ENCODE assay signal across 19 cellular contexts in genomic region chr17:51078009-51078592, GRCh38. TPM values are rescaled to one million over a fixed set of nuclear protein-coding genes. Genes with fewer than 3 reads are reported as not detected.
DNase-seq lines count a peak whose midpoint lies in the region; ATAC-seq, FAIRE-seq and TF ChIP-seq lines count a peak whose summit lies in the region.
"Had no signal": no experiment of that assay in that cellular context is flagged by ENCODE, and none has a peak within 500 bp of the region (broad histone marks: within the 10 kb centered on the region; RNA-seq: fewer than 3 reads in every experiment).

No MANE protein-coding gene starts in this region.

- no peak overlapping the region for H3K27ac ChIP-seq in A673 (ENCODE audit: low read depth, low read length, poor library complexity, severe bottlenecking)
- no peak overlapping the region for H3K27ac ChIP-seq in GM12878 (ENCODE audit: control insufficient read depth, insufficient read depth)
- peak overlapping the region; percentile 64 to 88 (median 81) for H3K27ac ChIP-seq in gastrocnemius medialis
- no peak overlapping the region for H3K27ac ChIP-seq in tibial artery
- H3K27ac ChIP-seq: A549, BLaER1 had no signal

- H3K36me3 ChIP-seq in A673 (ENCODE audit: insufficient read depth, low read length, poor library complexity, severe bottlenecking) (peaks cover 19% of the 10 kb centered on the region), GM12878 (ENCODE audit: control insufficient read depth in 2 of 2, insufficient read depth in 2 of 2, low read length in 1 of 2) (peaks cover 0 to 4% of the 10 kb centered on the region in 2 experiments; a peak in 3 of 4 replicates), gastrocnemius medialis (peaks cover 0 to 3% of the 10 kb centered on the region in 2 donors), tibial artery (peaks cover 10 to 40% (median 19%) of the 10 kb centered on the region in 3 donors)

- no peaks in the 10 kb centered on the region; the same call in 1 of the 2 replicates for H3K79me2 ChIP-seq in GM12878 (ENCODE audit: control insufficient read depth, insufficient read depth, low read length)

- H3K9me3 ChIP-seq in A673 (ENCODE audit: low read depth, low read length, poor library complexity, severe bottlenecking) (no peaks in the 10 kb centered on the region), GM12878 (replicated peaks; ENCODE audit: control insufficient read depth, insufficient read depth, low read length) (no peaks in the 10 kb centered on the region), gastrocnemius medialis (no peaks in the 10 kb centered on the region), tibial artery (no peaks in the 10 kb centered on the region)
- H3K9me3 ChIP-seq: A549, BLaER1 had no signal

- TF ChIP-seq CTCF in A673 (conservative IDR thresholded peaks at IDR 0.05; ENCODE audit: low read depth, low read length), result no peak
- no peak for TF ChIP-seq CTCF in GM12878 (IDR thresholded peaks at IDR 0.05 in 2 of 3, conservative IDR thresholded peaks at IDR 0.05 in 1 of 3; ENCODE audit: control insufficient read depth in 2 of 3, extremely low read depth in 1 of 3, insufficient read depth in 1 of 3, low read depth in 3 of 3, low read length in 3 of 3)
- TF ChIP-seq CTCF in gastrocnemius medialis (IDR thresholded peaks at IDR 0.05 in 4 of 5, conservative IDR thresholded peaks at IDR 0.05 in 1 of 5), result no peak
- TF ChIP-seq CTCF in tibial artery (IDR thresholded peaks at IDR 0.05), result no peak

- POLR2A ChIA-PET in A673 (lab: Charles Lee; ENCODE audit: low non-redundant PET) (no interaction called here), GM12878 (lab: Charles Lee) (no interaction called here)

- RAD21 ChIA-PET in GM12878 (lab: Charles Lee; ENCODE audit: unreplicated experiment), result no interaction called here

- intact Hi-C loops in A673 (cut with micrococcal nuclease; ENCODE audit: unreplicated experiment) (no loop called here), GM12878 (cut with micrococcal nuclease; ENCODE audit: unreplicated experiment) (no loop called here), gastrocnemius medialis (cut with DNase I; ENCODE audit: low total_unique reads) (loop anchor here (5.0 kb wide), 1 partner anchor 39 kb away; no protein-coding TSS in a partner anchor), tibial artery (cut with DNase I; ENCODE audit: low total_unique reads) (no loop called here)

- H3K4me3 ChIP-seq in A673 (ENCODE audit: low read depth, low read length, poor library complexity, severe bottlenecking) (no peak overlapping the region), GM12878 (no peak overlapping the region), gastrocnemius medialis (peak overlapping the region in 2 of 4 donors; percentile 1 to 11), tibial artery (no peak overlapping the region)
- H3K4me3 ChIP-seq: A549, BLaER1 had no signal

- SMC1A ChIA-PET in GM12878 (lab: Charles Lee; ENCODE audit: uncharacterized antibody, unreplicated experiment), result interaction anchor here (0.6 to 1.4 kb wide), 3 partner anchors 10 to 14 kb away, joined by 3 to 4 read pairs (median 4); no protein-coding TSS in a partner anchor

- no peak overlapping the region for H3K4me2 ChIP-seq in GM12878 (ENCODE audit: control insufficient read depth, insufficient read depth)
- H3K4me2 ChIP-seq: BLaER1 had no signal

- no peak for TF ChIP-seq RAD21 in GM12878 (IDR thresholded peaks at IDR 0.05; ENCODE audit: insufficient read depth, low read depth, low read length)

- TF ChIP-seq EP300 in GM12878 (IDR thresholded peaks at IDR 0.05; ENCODE audit: borderline replicate concordance in 1 of 2, control insufficient read depth in 1 of 2, low read depth in 2 of 2, low read length in 2 of 2), result no peak

- no peaks in the 10 kb centered on the region for H4K20me1 ChIP-seq in GM12878 (ENCODE audit: control insufficient read depth, insufficient read depth)

- DNase-seq in A673 (ENCODE audit: low spot score) (no peak), DMS79 treated with DMSO at 0.1 percent for 48 hours (lab: John Stamatoyannopoulos, UW) (peak; percentile 70), GM12878 (ENCODE audit: low read depth, low spot score) (no peak), gastrocnemius medialis (peak; percentile 33 to 71), KBM-7 (no peak), NCI-H1092 (lab: John Stamatoyannopoulos, UW) (no peak), tibial artery (no peak)
- DNase-seq: CD8-positive, alpha-beta T cell; NCI-H1105; NCI-H2081 treated with DMSO at 0.1 percent for 48 hours; NCI-H510A; NCI-H82; RPMI8226; SIG-M5 had no signal

- WGBS in GM12878 (ENCODE audit: insufficient coverage, insufficient replicate concordance, low lambda C conversion rate, missing lambda C conversion rate), result over 99% methylated on average over 5 of the region's 5 CpGs

- no peak overlapping the region for H3K9ac ChIP-seq in GM12878 (ENCODE audit: control insufficient read depth, insufficient read depth, low read length)
- H3K9ac ChIP-seq: BLaER1 had no signal

- no peak overlapping the region for H2AFZ ChIP-seq in GM12878 (ENCODE audit: control insufficient read depth, low read depth, low read length)

- H3K27me3 ChIP-seq in A673 (replicated peaks; ENCODE audit: insufficient read depth, low read depth, low read length, poor library complexity) (no peaks in the 10 kb centered on the region), GM12878 (replicated peaks in 1 of 2; ENCODE audit: control insufficient read depth in 2 of 2, insufficient read depth in 2 of 2, low read length in 1 of 2) (no peaks in the 10 kb centered on the region), gastrocnemius medialis (no peaks in the 10 kb centered on the region), tibial artery (no peaks in the 10 kb centered on the region)
- H3K27me3 ChIP-seq: BLaER1 had no signal

- TF ChIP-seq POLR2A in GM12878 (IDR thresholded peaks at IDR 0.05; ENCODE audit: low read depth, low read length) (no peak), gastrocnemius medialis (IDR thresholded peaks at IDR 0.05) (no peak)

- BruUV-seq in A673 (replicated peaks; lab: Mats Ljungman, UMichigan), result TSS peak; percentile 17
- TSS peak; percentile 39 for BruUV-seq in GM12878 (replicated peaks; lab: Mats Ljungman, UMichigan)

- no peaks in the 10 kb centered on the region for H3K4me1 ChIP-seq in A673 (ENCODE audit: insufficient read depth, low read length, poor library complexity, severe bottlenecking)
- no peaks in the 10 kb centered on the region for H3K4me1 ChIP-seq in GM12878 (ENCODE audit: control insufficient read depth, insufficient read depth, low read length)
- peaks cover 19 to 33% of the 10 kb centered on the region in 2 donors for H3K4me1 ChIP-seq in gastrocnemius medialis
- H3K4me1 ChIP-seq in tibial artery, result no peaks in the 10 kb centered on the region

- FAIRE-seq in GM12878 (lab: Jason Lieb, UNC), result no peak
- FAIRE-seq: A549, D721Med, HTR-8/SVneo had no signal

- in situ Hi-C loops in GM12878 (cut with MboI) (no loop called here), gastrocnemius medialis (cut with MboI; ENCODE audit: low sequenced_read_pairs in 4 of 4) (no loop called here), KBM-7 (cut with MboI; ENCODE audit: low pct_unique_long_range_greater_than_20kb, low sequenced_read_pairs) (no loop called here)

- ATAC-seq in GM12878 (no peak), gastrocnemius medialis (peak; percentile 91 to 97), HG02610 (IDR thresholded peaks at IDR 0.05; ENCODE audit: unreplicated experiment) (no peak)
- ATAC-seq: A549; CD8-positive, alpha-beta T cell had no signal

- CTCF ChIA-PET in A673 (lab: Charles Lee), result no interaction called here
- CTCF ChIA-PET in GM12878 (lab: Yijun Ruan, JAX), result interaction anchor here (0.9 kb wide), 1 partner anchor 9 kb away, joined by 3 read pairs; no protein-coding TSS in a partner anchor

TF ChIP-seq in GM12878, 131 proteins besides CTCF, POLR2A, EP300 and RAD21 (continues in another document):
- no peak for TF ChIP-seq CHD2 (IDR thresholded peaks at IDR 0.05; ENCODE audit: borderline replicate concordance, low read depth, low read length)
- no peak for TF ChIP-seq HDGF (IDR thresholded peaks at IDR 0.05)

RNA-seq across cellular contexts. Expression of gene SPAG9, which starts 42.6 kb away (rescaled TPM):
- total RNA-seq in A673 (2021) (82.0 and 84.9 TPM in 2 replicates), GM12878 (2014; rRNA removed) (27.6 and 31.7 TPM in 2 replicates), GM12878 (2014; rRNA removed; fragmentation: Illumina TruSeq; extraction: Trizol) (42.0 and 44.9 TPM in 2 replicates), GM12878 (2021) (33.2 and 35.0 TPM in 2 replicates), gastrocnemius medialis (100 to 1,000 TPM; 139 to 171 (median 143) TPM)
- 315 and 330 TPM in 2 replicates for total RNA-seq in GM12878 (2013; cell fraction: nucleolus; rRNA removed)
- polyA plus RNA-seq in GM12878 (2011; ENCODE audit: low read depth), result 17.5 TPM
- polyA plus RNA-seq in GM12878 (2011; rRNA removed) (40.9 and 57.0 TPM in 2 replicates), GM12878 (2014; fragmentation: Illumina TruSeq; extraction: Trizol) (34.6 and 41.4 TPM in 2 replicates), GM12878 (2014; fragmentation: Nextera tagmentation; extraction: Ambion mirVana) (1 to 10 TPM; 6.6 to 6.8 TPM), GM12878 (2014; rRNA removed) (20.3 and 22.2 TPM in 2 replicates), GM12878 (2016; fragmentation: Nextera tagmentation; extraction: Ambion mirVana) (10 to 100 TPM; 12.4 to 13.3 TPM)
- 18.8 and 22.0 TPM in 2 replicates for polyA plus RNA-seq in GM12878 (2011; cell fraction: cytosol; rRNA removed)
- polyA plus RNA-seq in GM12878 (2011; cell fraction: nucleus; rRNA removed), result 48.8 and 74.9 TPM in 2 replicates
- polyA plus RNA-seq in GM12878 (2012), result 26.3 and 31.1 TPM in 2 replicates
- polyA minus RNA-seq in GM12878 (2011; rRNA and poly(A)+ RNA removed), result 94.6 and 136 TPM in 2 replicates
- 28.5 and 34.7 TPM in 2 replicates for polyA minus RNA-seq in GM12878 (2011; cell fraction: cytosol; rRNA and poly(A)+ RNA removed)
- polyA minus RNA-seq in GM12878 (2011; cell fraction: nucleus; rRNA and poly(A)+ RNA removed), result 57.9 and 70.4 TPM in 2 replicates

Comparison
In these comparisons a context has a peak if more than half of its experiments do, and no peak if none do; other contexts are left out.
1. DNase-seq: peak in DMS79 treated with DMSO at 0.1 percent for 48 hours (single experiment) and gastrocnemius medialis (2 of 2); none in A673 (single experiment), GM12878 (single experiment), KBM-7 (single experiment), NCI-H1092 (single experiment) and tibial artery (0 of 2).
2. H3K27ac ChIP-seq: peak in gastrocnemius medialis (4 of 4); none in A673 (single experiment), GM12878 (single experiment) and tibial artery (0 of 2).
3. ATAC-seq: peak in gastrocnemius medialis (2 of 2); none in GM12878 (single experiment) and HG02610 (single experiment).